In genomic region chr4:186669159-186669720, GRCh38 we compare ENCODE assay signal across 8 cellular contexts. TPM values are rescaled to one million over a fixed set of nuclear protein-coding genes. Genes with fewer than 3 reads are reported as not detected.
DNase-seq lines count a peak whose midpoint lies in the region; ATAC-seq, FAIRE-seq and TF ChIP-seq lines count a peak whose summit lies in the region.

No MANE protein-coding gene starts in this region.

- no peak overlapping the region for H2AFZ ChIP-seq in SU-DHL-6 (ENCODE audit: low read depth, low read length, severe bottlenecking)

- peaks cover 69% of the 10 kb centered on the region for H3K4me1 Mint-ChIP-seq in HFFc6 (ENCODE audit: low read depth)
- no peaks in the 10 kb centered on the region for H3K4me1 Mint-ChIP-seq in activated CD8-positive, alpha-beta T cell treated with anti-CD3 and anti-CD28 coated beads, Interleukin-2, amount 10 ng/mL, durations not matched to agents 7 days and 5 days (ENCODE audit: low read depth)

- CTCF ChIA-PET in activated CD8-positive, alpha-beta T cell treated with anti-CD3 and anti-CD28 coated beads, Interleukin-2, amount 10 ng/mL, durations not matched to agents 7 days and 5 days (lab: Charles Lee): no interaction called here

- H3K4me2 ChIP-seq in SU-DHL-6 (ENCODE audit: low read depth, low read length, poor library complexity, severe bottlenecking): no peak overlapping the region

- TF ChIP-seq CTCF in HFFc6 (IDR thresholded peaks at IDR 0.05) (peak; percentile 76), SU-DHL-6 (IDR thresholded peaks at IDR 0.05; ENCODE audit: insufficient read depth, low read length, poor library complexity, severe bottlenecking) (peak; percentile 12), cardiac muscle cell (IDR thresholded peaks at IDR 0.05; ENCODE audit: low read depth, low read length) (peak; percentile 49)

- H3K9ac ChIP-seq in SU-DHL-6 (ENCODE audit: low read length): no peak overlapping the region

- ATAC-seq in activated CD8-positive, alpha-beta T cell treated with anti-CD3 and anti-CD28 coated beads, Interleukin-2, amount 10 ng/mL, durations not matched to agents 7 days and 5 days: no peak
- no peak for ATAC-seq in GM19324 (IDR thresholded peaks at IDR 0.05; ENCODE audit: low FRiP score, unreplicated experiment)
- ATAC-seq in HG03175 (IDR thresholded peaks at IDR 0.05; ENCODE audit: unreplicated experiment): no peak
- ATAC-seq in GM18867 (IDR thresholded peaks at IDR 0.05; ENCODE audit: unreplicated experiment): no peak

- H3K36me3 ChIP-seq in SU-DHL-6 (ENCODE audit: low read length) (no peaks in the 10 kb centered on the region), cardiac muscle cell (no peaks in the 10 kb centered on the region), small intestine (ENCODE audit: control insufficient read depth in 2 of 2, insufficient read depth in 2 of 2, low read length in 2 of 2) (peaks cover 0 to 3% of the 10 kb centered on the region in 2 donors)

- DNase-seq in HFFc6: peak; percentile 65
- peak; percentile 51 to 82 for DNase-seq in cardiac muscle cell (ENCODE audit: low read depth in 1 of 2, low spot score in 1 of 2)
- DNase-seq in small intestine: peak; percentile 38
- DNase-seq in activated CD8-positive, alpha-beta T cell treated with anti-CD3 and anti-CD28 coated beads, Interleukin-2, amount 10 ng/mL, durations not matched to agents 7 days and 5 days: no peak

- POLR2A ChIA-PET in activated CD8-positive, alpha-beta T cell treated with anti-CD3 and anti-CD28 coated beads, Interleukin-2, amount 10 ng/mL, durations not matched to agents 7 days and 5 days (lab: Charles Lee): no interaction called here

- H3K36me3 Mint-ChIP-seq in HFFc6 (ENCODE audit: low read depth): peaks cover 63% of the 10 kb centered on the region
- H3K36me3 Mint-ChIP-seq in activated CD8-positive, alpha-beta T cell treated with anti-CD3 and anti-CD28 coated beads, Interleukin-2, amount 10 ng/mL, durations not matched to agents 7 days and 5 days (ENCODE audit: low read depth): no peaks in the 10 kb centered on the region

- H3K4me3 ChIP-seq in SU-DHL-6 (ENCODE audit: insufficient read depth, low read length, poor library complexity, severe bottlenecking) (no peak overlapping the region), cardiac muscle cell (no peak overlapping the region), small intestine (ENCODE audit: low read depth in 1 of 2, low read length in 2 of 2) (no peak overlapping the region)

- no peak for FAIRE-seq in small intestine (lab: Jason Lieb, UNC)

- H3K9me3 ChIP-seq in SU-DHL-6 (ENCODE audit: insufficient read depth, low read length) (no peaks in the 10 kb centered on the region), cardiac muscle cell (ENCODE audit: low read depth) (no peaks in the 10 kb centered on the region), small intestine (ENCODE audit: control insufficient read depth, low read depth) (no peaks in the 10 kb centered on the region)

- H3F3A ChIP-seq in SU-DHL-6 (ENCODE audit: insufficient read depth): no peaks in the 10 kb centered on the region

- no peaks in the 10 kb centered on the region for H4K20me1 ChIP-seq in SU-DHL-6 (ENCODE audit: low read depth, low read length)

- H3K4me1 ChIP-seq in cardiac muscle cell (ENCODE audit: low read depth) (peaks cover 21% of the 10 kb centered on the region), small intestine (ENCODE audit: control insufficient read depth in 2 of 2, insufficient read depth in 1 of 2, low read depth in 1 of 2, low read length in 1 of 2) (peaks cover 2 to 3% of the 10 kb centered on the region in 2 donors)

- H3K9me3 Mint-ChIP-seq in HFFc6: no peaks in the 10 kb centered on the region
- H3K9me3 Mint-ChIP-seq in activated CD8-positive, alpha-beta T cell treated with anti-CD3 and anti-CD28 coated beads, Interleukin-2, amount 10 ng/mL, durations not matched to agents 7 days and 5 days (ENCODE audit: insufficient read depth): no peaks in the 10 kb centered on the region

- no peaks in the 10 kb centered on the region for H3K79me2 ChIP-seq in SU-DHL-6 (ENCODE audit: insufficient read depth, low read length)

- H3K27me3 Mint-ChIP-seq in HFFc6 (ENCODE audit: insufficient read depth): peaks cover 14% of the 10 kb centered on the region
- no peaks in the 10 kb centered on the region for H3K27me3 Mint-ChIP-seq in activated CD8-positive, alpha-beta T cell treated with anti-CD3 and anti-CD28 coated beads, Interleukin-2, amount 10 ng/mL, durations not matched to agents 7 days and 5 days (ENCODE audit: low read depth)

- H3K27me3 ChIP-seq in SU-DHL-6 (ENCODE audit: low read length) (no peaks in the 10 kb centered on the region), cardiac muscle cell (no peaks in the 10 kb centered on the region), small intestine (ENCODE audit: control insufficient read depth in 2 of 2, insufficient read depth in 2 of 2, low read length in 2 of 2) (no peaks in the 10 kb centered on the region)

- H3K27ac ChIP-seq in SU-DHL-6 (ENCODE audit: low read depth, low read length): no peak overlapping the region
- H3K27ac ChIP-seq in cardiac muscle cell: no peak overlapping the region
- H3K27ac ChIP-seq in small intestine (ENCODE audit: low read depth in 1 of 2, low read length in 1 of 2): no peak overlapping the region

- H3K27ac Mint-ChIP-seq in HFFc6: peak overlapping the region; percentile 80
- H3K27ac Mint-ChIP-seq in activated CD8-positive, alpha-beta T cell treated with anti-CD3 and anti-CD28 coated beads, Interleukin-2, amount 10 ng/mL, durations not matched to agents 7 days and 5 days: no peak overlapping the region

- no peaks in the 10 kb centered on the region for H3K9me2 ChIP-seq in SU-DHL-6 (replicated peaks; ENCODE audit: insufficient read depth, low read length)

- H3K4me3 Mint-ChIP-seq in HFFc6: peak overlapping the region; percentile 68
- no peak overlapping the region for H3K4me3 Mint-ChIP-seq in activated CD8-positive, alpha-beta T cell treated with anti-CD3 and anti-CD28 coated beads, Interleukin-2, amount 10 ng/mL, durations not matched to agents 7 days and 5 days

- WGBS in small intestine, 3 donors: 58 to 77% (median 62%) methylated on average over 21 of the region's 21 CpGs

RNA-seq across cellular contexts. Expression of gene FAT1, which starts 54.4 kb away (rescaled TPM):
- total RNA-seq in HFFc6 (2021; fragmentation: NEBNext Ultra II Directional; extraction: Animal tissue kit (Norgen Biotek cat#: 25700)): 100 to 1,000 TPM; 238 to 483 (median 287) TPM
- total RNA-seq in cardiac muscle cell: 82.3 and 98.1 TPM in 2 replicates
- 15.8 and 21.7 TPM in 2 replicates for polyA plus RNA-seq in cardiac muscle cell
- 10 to 100 TPM; 62.4 to 99.3 (median 67.8) TPM for polyA plus RNA-seq in small intestine
- total RNA-seq in activated CD8-positive, alpha-beta T cell treated with anti-CD3 and anti-CD28 coated beads, Interleukin-2, amount 10 ng/mL, durations not matched to agents 7 days and 5 days: not detected

Comparison
In these comparisons a context has a peak if more than half of its experiments do, and no peak if none do; other contexts are left out.
1. CTCF ChIP-seq: peak in every context shown above with its lines; median percentile 76 in HFFc6; 49 in cardiac muscle cell; 12 in SU-DHL-6.
2. RNA of gene FAT1, which starts 54.4 kb away (total RNA-seq): 238 to 483 TPM in HFFc6 and 82.3 to 98.1 TPM in cardiac muscle cell; not detected in activated CD8-positive, alpha-beta T cell treated with anti-CD3 and anti-CD28 coated beads, Interleukin-2, amount 10 ng/mL, durations not matched to agents 7 days and 5 days; every median in the first group is over 10 times any median in the second.